In genomic region chr12:121135320-121135719, GRCh38 we compare ENCODE assay signal across 31 cellular contexts.
"Had no signal": no experiment of that assay in that cellular context is flagged by ENCODE, and none has a peak within 500 bp of the region (broad histone marks: within the 10 kb centered on the region; RNA-seq: fewer than 3 reads in every experiment).

No MANE protein-coding gene starts in this region.

- H3K27me3 Mint-ChIP-seq: activated B cell treated with CpG ODN at 0.5 μM for 24 hours; activated CD4-positive, alpha-beta T cell treated with anti-CD3 and anti-CD28 coated beads, Interleukin-2, amount 10 ng/mL, durations not matched to agents 7 days and 5 days; activated CD8-positive, alpha-beta T cell treated with anti-CD3 and anti-CD28 coated beads for 36 hours; activated naive CD8-positive, alpha-beta T cell treated with anti-CD3 and anti-CD28 coated beads for 36 hours; activated T-helper 17 cell treated with anti-CD3 and anti-CD28 coated beads, Interleukin-2, amount 50 U/mL, for 72 hours had no signal

- H3K27me3 ChIP-seq: adrenal gland, body of pancreas, brain microvascular endothelial cell, breast epithelium had no signal

- H3K9me3 Mint-ChIP-seq: activated B cell treated with CpG ODN at 0.5 μM for 24 hours; activated CD8-positive, alpha-beta T cell treated with anti-CD3 and anti-CD28 coated beads for 36 hours; activated naive CD8-positive, alpha-beta T cell treated with anti-CD3 and anti-CD28 coated beads for 36 hours; activated T-cell treated with anti-CD3 and anti-CD28 coated beads, Interleukin-2, amount 50 U/mL, for 4 hours; activated T-cell treated with anti-CD3 and anti-CD28 coated beads, Interleukin-2, amount 50 U/mL, for 72 hours; activated T-helper 1 cell treated with anti-CD3 and anti-CD28 coated beads, Interleukin-12 subunit alpha, Interleukin-12 subunit beta, Interleukin-2, Interleukin-4 antibody, amounts not matched to agents 30 ng/mL and 10 ng/mL and 1 ng/mL, durations not matched to agents 14 hours and 24 hours and 36 hours; activated T-helper 17 cell treated with anti-CD3 and anti-CD28 coated beads, Interleukin-2, amount 50 U/mL, for 72 hours; T-helper 2 cell treated with Interferon-gamma antibody and Interleukin-4, amounts not matched to agents 5 μg/mL and 100 μg/mL, for 36 hours had no signal

- ATAC-seq: activated CD8-positive, alpha-beta T cell treated with anti-CD3 and anti-CD28 coated beads for 36 hours; activated naive CD4-positive, alpha-beta T cell treated with anti-CD3 and anti-CD28 coated beads, Interleukin-2, amount 50 U/mL, for 72 hours; activated T-cell treated with anti-CD3 and anti-CD28 coated beads, Interleukin-2, amount 50 U/mL, for 4 hours; activated T-cell treated with anti-CD3 and anti-CD28 coated beads, Interleukin-2, amount 50 U/mL, for 72 hours; activated T-helper 17 cell treated with anti-CD3 and anti-CD28 coated beads, Interleukin-2, amount 50 U/mL, for 72 hours; body of pancreas had no signal

- H3K36me3 Mint-ChIP-seq: activated naive CD8-positive, alpha-beta T cell treated with anti-CD3 and anti-CD28 coated beads for 36 hours had no signal

- H3K4me3 Mint-ChIP-seq: activated B cell treated with CpG ODN at 0.5 μM for 24 hours had no signal

- H3K4me3 ChIP-seq: adrenal gland, body of pancreas, breast epithelium had no signal

- DNase-seq: activated B cell treated with CpG ODN at 0.5 μM for 24 hours; activated CD4-positive, alpha-beta T cell treated with anti-CD3 and anti-CD28 coated beads for 4 hours; activated CD4-positive, alpha-beta T cell treated with anti-CD3 and anti-CD28 coated beads, Interleukin-2, amount 10 ng/mL, durations not matched to agents 7 days and 5 days; activated CD4-positive, CD25-positive, alpha-beta regulatory T cell treated with anti-CD3 and anti-CD28 coated beads, Interleukin-2, amount 50 U/mL, for 72 hours; activated CD8-positive, alpha-beta memory T cell treated with anti-CD3 and anti-CD28 coated beads, Interleukin-2, amount 50 U/mL, for 4 hours; activated CD8-positive, alpha-beta T cell treated with anti-CD3 and anti-CD28 coated beads for 36 hours; activated effector memory CD4-positive, alpha-beta T cell treated with anti-CD3 and anti-CD28 coated beads, Interleukin-2, amount 50 U/mL, for 16 hours; activated gamma-delta T cell treated with Interleukin-2 at 50 U/mL for 16 hours; activated naive CD4-positive, alpha-beta T cell; activated naive CD4-positive, alpha-beta T cell treated with anti-CD3 and anti-CD28 coated beads, Interleukin-2, amount 50 U/mL, for 16 hours; activated naive CD8-positive, alpha-beta T cell treated with anti-CD3 and anti-CD28 coated beads for 36 hours; activated T-cell treated with anti-CD3 and anti-CD28 coated beads for 4 hours; activated T-cell treated with anti-CD3 and anti-CD28 coated beads, Interleukin-2, amount 50 U/mL, for 1 hour; activated T-cell treated with anti-CD3 and anti-CD28 coated beads, Interleukin-2, amount 50 U/mL, for 4 hours; activated T-cell treated with anti-CD3 and anti-CD28 coated beads, Interleukin-2, amount 50 U/mL, for 72 hours; adrenal gland; amniotic stem cell; aorta; body of pancreas; brain microvascular endothelial cell; central memory CD4-positive, alpha-beta T cell; T-helper 1 cell; T-helper 2 cell; T-helper 9 cell had no signal

- H3K27ac ChIP-seq: adrenal gland, body of pancreas, brain microvascular endothelial cell, breast epithelium, VCaP had no signal

- H3K27ac Mint-ChIP-seq: activated naive CD4-positive, alpha-beta T cell treated with anti-CD3 and anti-CD28 coated beads, Interleukin-2, amount 50 U/mL, for 72 hours; activated naive CD8-positive, alpha-beta T cell treated with anti-CD3 and anti-CD28 coated beads for 36 hours; activated T-cell treated with anti-CD3 and anti-CD28 coated beads, Interleukin-2, amount 50 U/mL, for 72 hours; activated T-helper 1 cell treated with anti-CD3 and anti-CD28 coated beads, Interleukin-12 subunit alpha, Interleukin-12 subunit beta, Interleukin-2, Interleukin-4 antibody, amounts not matched to agents 30 ng/mL and 10 ng/mL and 1 ng/mL, durations not matched to agents 14 hours and 24 hours and 36 hours; activated T-helper 17 cell treated with anti-CD3 and anti-CD28 coated beads, Interleukin-2, amount 50 U/mL, for 72 hours; T-helper 1 cell treated with Interleukin-12 subunit alpha and Interleukin-12 subunit beta and Interleukin-4 antibody, amounts not matched to agents 30 μg/mL and 1 μg/mL, for 36 hours had no signal
